ENCODE assay signal across 12 cellular contexts in genomic region chr14:103402700-103403099, GRCh38. TPM values are rescaled to one million over a fixed set of nuclear protein-coding genes. Genes with fewer than 3 reads are reported as not detected.
DNase-seq lines count a peak whose midpoint lies in the region; FAIRE-seq and TF ChIP-seq lines count a peak whose summit lies in the region.
"Had no signal": no experiment of that assay in that cellular context is flagged by ENCODE, and none has a peak within 500 bp of the region (broad histone marks: within the 10 kb centered on the region; RNA-seq: fewer than 3 reads in every experiment).

No MANE protein-coding gene starts in this region.

- no peaks in the 10 kb centered on the region for H3K9me3 ChIP-seq in endodermal cell (ENCODE audit: control insufficient read depth, low read length)
- H3K9me3 ChIP-seq: SJSA1 had no signal

- no peaks in the 10 kb centered on the region for H3K27me3 ChIP-seq in endodermal cell (ENCODE audit: control insufficient read depth, insufficient read depth, low read length, poor library complexity, severe bottlenecking)
- H3K27me3 ChIP-seq: SJSA1 had no signal

- TF ChIP-seq CTCF in endodermal cell (conservative IDR thresholded peaks at IDR 0.05), result no peak
- no peak for TF ChIP-seq CTCF in nephron progenitor cell (IDR thresholded peaks at IDR 0.05)

- no peak for DNase-seq in GM12891 (ENCODE audit: insufficient read length, low spot score)
- peak; percentile 28 for DNase-seq in NCI-H524 treated with DMSO at 0.1 percent for 48 hours (lab: John Stamatoyannopoulos, UW)
- DNase-seq in endodermal cell, result no peak
- no peak for DNase-seq in nephron progenitor cell
- no peak for DNase-seq in KG1 (lab: John Stamatoyannopoulos, UW)
- no peak for DNase-seq in iPS-NIHi11 (ENCODE audit: low spot score)
- DNase-seq in foreskin melanocyte, result no peak
- DNase-seq in kidney glomerular epithelial cell (lab: John Stamatoyannopoulos, UW), result no peak
- DNase-seq: activated CD4-positive, alpha-beta T cell treated with anti-CD3 and anti-CD28 coated beads, Interleukin-2, amount 10 ng/mL, durations not matched to agents 24 days and 14 days; COR-L47; NCI-H2227 treated with DMSO at 0.1 percent for 48 hours had no signal

- no peaks in the 10 kb centered on the region for H3K9me3 Mint-ChIP-seq in endodermal cell
- no peaks in the 10 kb centered on the region for H3K9me3 Mint-ChIP-seq in nephron progenitor cell
- H3K9me3 Mint-ChIP-seq: activated CD4-positive, alpha-beta T cell treated with anti-CD3 and anti-CD28 coated beads, Interleukin-2, amount 10 ng/mL, durations not matched to agents 24 days and 14 days had no signal

- FAIRE-seq in GM12891 (lab: Jason Lieb, UNC), result peak; percentile 26

- H3K4me3 ChIP-seq in endodermal cell (ENCODE audit: low read length), result no peak overlapping the region
- H3K4me3 ChIP-seq: SJSA1 had no signal

- H3K27me3 Mint-ChIP-seq in endodermal cell (ENCODE audit: insufficient read depth), result no peaks in the 10 kb centered on the region
- H3K27me3 Mint-ChIP-seq in nephron progenitor cell (ENCODE audit: low read depth, poor library complexity), result no peaks in the 10 kb centered on the region
- H3K27me3 Mint-ChIP-seq: activated CD4-positive, alpha-beta T cell treated with anti-CD3 and anti-CD28 coated beads, Interleukin-2, amount 10 ng/mL, durations not matched to agents 24 days and 14 days had no signal

- no peak overlapping the region for H3K9ac ChIP-seq in endodermal cell (ENCODE audit: extremely low read depth, low read length, poor library complexity, severe bottlenecking)

- H3K27ac Mint-ChIP-seq in endodermal cell (peak overlapping the region; percentile 71), nephron progenitor cell (no peak overlapping the region)

- H3K27ac ChIP-seq in endodermal cell (ENCODE audit: low read depth, low read length), result no peak overlapping the region
- H3K27ac ChIP-seq: SJSA1 had no signal

- H3K4me1 ChIP-seq in endodermal cell (ENCODE audit: control insufficient read depth, insufficient read depth, low read length), result peaks cover 5% of the 10 kb centered on the region

- TF ChIP-seq POLR2A in GM12891 (IDR thresholded peaks at IDR 0.05; ENCODE audit: low read depth, low read length), result no peak

- H3K36me3 Mint-ChIP-seq in endodermal cell (ENCODE audit: low read depth) (peaks cover 20% of the 10 kb centered on the region), nephron progenitor cell (ENCODE audit: low read depth) (peaks cover 34% of the 10 kb centered on the region)

- H3K36me3 ChIP-seq in endodermal cell (ENCODE audit: control insufficient read depth, insufficient read depth, low read length), result peaks cover 19% of the 10 kb centered on the region

- peaks cover 34% of the 10 kb centered on the region for H3K4me1 Mint-ChIP-seq in endodermal cell
- H3K4me1 Mint-ChIP-seq in nephron progenitor cell, result peaks cover 58% of the 10 kb centered on the region

- 89 to 100% methylated on average over 1 to 2 of the region's 2 CpGs for WGBS in endodermal cell (ENCODE audit: insufficient coverage in 1 of 2, insufficient read length in 1 of 2), 2 experiments

- H3K4me3 Mint-ChIP-seq in endodermal cell (no peak overlapping the region), nephron progenitor cell (peak overlapping the region; percentile 3)

TF ChIP-seq in GM12891, 5 proteins besides CTCF, POLR2A, EP300 and RAD21:
- no peak for TF ChIP-seq SPI1 (IDR thresholded peaks at IDR 0.05; ENCODE audit: low read depth, low read length)
- TF ChIP-seq POLR2AphosphoS5 (IDR thresholded peaks at IDR 0.05; ENCODE audit: low read depth, low read length), result no peak
- TF ChIP-seq PAX5 (IDR thresholded peaks at IDR 0.05; ENCODE audit: insufficient read depth, low read length, severe bottlenecking), result no peak

RNA-seq across cellular contexts. Expression of gene MARK3, which starts 17.5 kb away (rescaled TPM):
- polyA plus RNA-seq in GM12891 (2012; ENCODE audit: low read depth, missing spikeins), result 37.0 TPM
- 100 to 1,000 TPM in 1 of 2 donors, 10 to 100 TPM in 1; 95.8 to 106 TPM for total RNA-seq in endodermal cell
- 73.3 TPM for polyA plus RNA-seq in endodermal cell (2013, experiment 1 of 2)
- 80.1 TPM for polyA plus RNA-seq in endodermal cell (2013, experiment 2 of 2)
